Comparison of ENCODE assay signal across 18 cellular contexts in the genomic region with DNA sequence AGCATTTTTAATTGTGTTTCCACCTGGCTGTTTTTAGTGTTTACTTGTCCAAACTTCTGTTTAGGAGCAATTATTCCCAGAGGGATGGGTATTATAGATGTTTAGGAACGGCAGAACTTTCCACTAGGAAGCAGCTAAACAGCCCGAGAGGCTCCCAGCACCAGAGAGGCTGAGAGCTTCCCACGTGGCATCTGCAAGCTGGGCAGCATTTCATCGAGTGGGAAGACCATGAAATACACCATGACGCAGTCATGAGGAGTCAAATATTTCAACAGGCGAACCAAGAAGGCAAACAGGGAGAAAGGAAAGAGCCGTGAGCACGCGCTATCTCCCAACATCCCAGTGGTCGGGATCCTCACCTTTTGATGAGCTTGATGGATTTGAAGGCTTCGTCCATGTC. TPM values are rescaled to one million over a fixed set of nuclear protein-coding genes. Genes with fewer than 3 reads are reported as not detected.
DNase-seq lines count a peak whose midpoint lies in the region; ATAC-seq and TF ChIP-seq lines count a peak whose summit lies in the region.
"Had no signal": no experiment of that assay in that cellular context is flagged by ENCODE, and none has a peak within 500 bp of the region (broad histone marks: within the 10 kb centered on the region; RNA-seq: fewer than 3 reads in every experiment).

No MANE protein-coding gene starts in this region.

- ATAC-seq in activated T-helper 17 cell treated with anti-CD3 and anti-CD28 coated beads, Interleukin-2, amount 50 U/mL, for 72 hours (replicated peaks) = no peak
- no peak for ATAC-seq in HG03175 (IDR thresholded peaks at IDR 0.05; ENCODE audit: unreplicated experiment)
- ATAC-seq: HepG2 had no signal

- no peak overlapping the region for H3K4me3 Mint-ChIP-seq in activated CD4-positive, alpha-beta memory T cell treated with anti-CD3 and anti-CD28 coated beads, Interleukin-2, amount 10 ng/mL, durations not matched to agents 7 days and 5 days
- H3K4me3 Mint-ChIP-seq in activated CD4-positive, alpha-beta memory T cell treated with anti-CD3 and anti-CD28 coated beads for 36 hours = no peak overlapping the region
- no peak overlapping the region for H3K4me3 Mint-ChIP-seq in CD4-positive, alpha-beta memory T cell
- no peak overlapping the region for H3K4me3 Mint-ChIP-seq in activated T-helper 17 cell treated with anti-CD3 and anti-CD28 coated beads, Interleukin-2, amount 50 U/mL, for 72 hours
- H3K4me3 Mint-ChIP-seq in neural crest cell = no peak overlapping the region

- intact Hi-C loops in activated CD4-positive, alpha-beta memory T cell treated with anti-CD3 and anti-CD28 coated beads for 36 hours (cut with micrococcal nuclease) = no loop called here
- intact Hi-C loops in CD4-positive, alpha-beta memory T cell (cut with micrococcal nuclease) = loop anchor here (2.0 kb wide), 1 partner anchor 15 kb away; no protein-coding TSS in a partner anchor

- H3K27ac ChIP-seq in CD4-positive, alpha-beta memory T cell (ENCODE audit: low read depth, low read length) = no peak overlapping the region

- CTCF ChIA-PET in activated CD4-positive, alpha-beta memory T cell treated with anti-CD3 and anti-CD28 coated beads, Interleukin-2, amount 10 ng/mL, durations not matched to agents 7 days and 5 days (lab: Charles Lee) = interaction anchor here (0.5 kb wide), 1 partner anchor 84 kb away, joined by 3 read pairs; no protein-coding TSS in a partner anchor
- CTCF ChIA-PET in activated CD4-positive, alpha-beta memory T cell treated with anti-CD3 and anti-CD28 coated beads for 36 hours (lab: Charles Lee) = no interaction called here
- CTCF ChIA-PET in CD4-positive, alpha-beta memory T cell (lab: Charles Lee; ENCODE audit: partially characterized antibody) = no interaction called here

- no peaks in the 10 kb centered on the region for H3K27me3 Mint-ChIP-seq in activated CD4-positive, alpha-beta memory T cell treated with anti-CD3 and anti-CD28 coated beads, Interleukin-2, amount 10 ng/mL, durations not matched to agents 7 days and 5 days
- H3K27me3 Mint-ChIP-seq in activated CD4-positive, alpha-beta memory T cell treated with anti-CD3 and anti-CD28 coated beads for 36 hours = no peaks in the 10 kb centered on the region
- H3K27me3 Mint-ChIP-seq in CD4-positive, alpha-beta memory T cell = no peaks in the 10 kb centered on the region
- no peaks in the 10 kb centered on the region for H3K27me3 Mint-ChIP-seq in activated T-helper 17 cell treated with anti-CD3 and anti-CD28 coated beads, Interleukin-2, amount 50 U/mL, for 72 hours
- no peaks in the 10 kb centered on the region for H3K27me3 Mint-ChIP-seq in neural crest cell (ENCODE audit: low read depth)

- no peak overlapping the region for H3K4me3 ChIP-seq in CD4-positive, alpha-beta memory T cell (ENCODE audit: low read length in 2 of 2)

- POLR2A ChIA-PET in activated CD4-positive, alpha-beta memory T cell treated with anti-CD3 and anti-CD28 coated beads, Interleukin-2, amount 10 ng/mL, durations not matched to agents 7 days and 5 days (lab: Charles Lee) = no interaction called here
- POLR2A ChIA-PET in activated CD4-positive, alpha-beta memory T cell treated with anti-CD3 and anti-CD28 coated beads for 36 hours (lab: Charles Lee) = no interaction called here
- POLR2A ChIA-PET in CD4-positive, alpha-beta memory T cell (lab: Charles Lee; ENCODE audit: partially characterized antibody) = interaction anchor here (1.2 to 2.6 kb wide), 7 partner anchors 10 to 148 kb away, joined by 3 to 15 read pairs (median 6); a partner anchor contains a TSS

- H3K27me3 ChIP-seq in CD4-positive, alpha-beta memory T cell (ENCODE audit: insufficient read depth, low read length) = no peaks in the 10 kb centered on the region

- H3K36me3 Mint-ChIP-seq in activated CD4-positive, alpha-beta memory T cell treated with anti-CD3 and anti-CD28 coated beads, Interleukin-2, amount 10 ng/mL, durations not matched to agents 7 days and 5 days (ENCODE audit: low read depth) = peaks cover 36% of the 10 kb centered on the region
- peaks cover 12% of the 10 kb centered on the region for H3K36me3 Mint-ChIP-seq in activated CD4-positive, alpha-beta memory T cell treated with anti-CD3 and anti-CD28 coated beads for 36 hours
- peaks cover 16 to 44% of the 10 kb centered on the region in 2 donors for H3K36me3 Mint-ChIP-seq in CD4-positive, alpha-beta memory T cell
- peaks cover 47% of the 10 kb centered on the region for H3K36me3 Mint-ChIP-seq in activated T-helper 17 cell treated with anti-CD3 and anti-CD28 coated beads, Interleukin-2, amount 50 U/mL, for 72 hours (ENCODE audit: low read depth)
- H3K36me3 Mint-ChIP-seq in neural crest cell (ENCODE audit: low read depth) = peaks cover 3% of the 10 kb centered on the region

- peaks cover 42% of the 10 kb centered on the region for H3K4me1 ChIP-seq in CD4-positive, alpha-beta memory T cell (ENCODE audit: insufficient read depth, low read length)

- H3K9me3 Mint-ChIP-seq in activated CD4-positive, alpha-beta memory T cell treated with anti-CD3 and anti-CD28 coated beads, Interleukin-2, amount 10 ng/mL, durations not matched to agents 7 days and 5 days = no peaks in the 10 kb centered on the region
- H3K9me3 Mint-ChIP-seq in activated CD4-positive, alpha-beta memory T cell treated with anti-CD3 and anti-CD28 coated beads for 36 hours = no peaks in the 10 kb centered on the region
- peaks cover 0 to 1% (median 0%) of the 10 kb centered on the region in 8 donors for H3K9me3 Mint-ChIP-seq in CD4-positive, alpha-beta memory T cell
- peaks cover 3% of the 10 kb centered on the region for H3K9me3 Mint-ChIP-seq in activated T-helper 17 cell treated with anti-CD3 and anti-CD28 coated beads, Interleukin-2, amount 50 U/mL, for 72 hours
- H3K9me3 Mint-ChIP-seq in neural crest cell = no peaks in the 10 kb centered on the region

- H3K27ac Mint-ChIP-seq in activated CD4-positive, alpha-beta memory T cell treated with anti-CD3 and anti-CD28 coated beads, Interleukin-2, amount 10 ng/mL, durations not matched to agents 7 days and 5 days = peak overlapping the region; percentile 21
- no peak overlapping the region for H3K27ac Mint-ChIP-seq in activated CD4-positive, alpha-beta memory T cell treated with anti-CD3 and anti-CD28 coated beads for 36 hours
- peak overlapping the region in 6 of 7 donors; percentile 37 to 82 (median 64) for H3K27ac Mint-ChIP-seq in CD4-positive, alpha-beta memory T cell
- H3K27ac Mint-ChIP-seq in activated T-helper 17 cell treated with anti-CD3 and anti-CD28 coated beads, Interleukin-2, amount 50 U/mL, for 72 hours = peak overlapping the region; percentile 41
- peak overlapping the region; percentile 88 for H3K27ac Mint-ChIP-seq in neural crest cell (ENCODE audit: unreplicated experiment)

- H3K4me1 Mint-ChIP-seq in activated CD4-positive, alpha-beta memory T cell treated with anti-CD3 and anti-CD28 coated beads, Interleukin-2, amount 10 ng/mL, durations not matched to agents 7 days and 5 days = peaks cover 26% of the 10 kb centered on the region
- H3K4me1 Mint-ChIP-seq in activated CD4-positive, alpha-beta memory T cell treated with anti-CD3 and anti-CD28 coated beads for 36 hours (ENCODE audit: low read depth) = peaks cover 38% of the 10 kb centered on the region
- peaks cover 24 to 60% (median 40%) of the 10 kb centered on the region in 4 donors for H3K4me1 Mint-ChIP-seq in CD4-positive, alpha-beta memory T cell
- peaks cover 19% of the 10 kb centered on the region for H3K4me1 Mint-ChIP-seq in activated T-helper 17 cell treated with anti-CD3 and anti-CD28 coated beads, Interleukin-2, amount 50 U/mL, for 72 hours
- H3K4me1 Mint-ChIP-seq in neural crest cell = no peaks in the 10 kb centered on the region

- no peak for DNase-seq in activated CD4-positive, alpha-beta memory T cell treated with anti-CD3 and anti-CD28 coated beads, Interleukin-2, amount 10 ng/mL, durations not matched to agents 7 days and 5 days
- no peak for DNase-seq in activated CD4-positive, alpha-beta memory T cell treated with anti-CD3 and anti-CD28 coated beads for 36 hours
- DNase-seq in CD4-positive, alpha-beta memory T cell = no peak
- DNase-seq in neural crest cell (ENCODE audit: low read depth, low spot score) (no peak), GM20000 (ENCODE audit: low spot score) (no peak), GM19240 (ENCODE audit: insufficient read length, low spot score) (no peak)
- DNase-seq: KG1, NCI-H1694 treated with DMSO at 0.1 percent for 48 hours, NCI-H2107, NCI-H2227 treated with DMSO at 0.1 percent for 48 hours, NCI-H510A treated with DMSO at 0.1 percent for 48 hours, NCI-H774, OCI-M1, Right ventricle myocardium superior had no signal

- peaks cover 15% of the 10 kb centered on the region for H3K36me3 ChIP-seq in CD4-positive, alpha-beta memory T cell (ENCODE audit: insufficient read depth, low read length)

- H3K9me3 ChIP-seq in CD4-positive, alpha-beta memory T cell (ENCODE audit: control insufficient read depth in 1 of 2, low read length in 2 of 2) = no peaks in the 10 kb centered on the region

- TF ChIP-seq CTCF in neural crest cell (conservative IDR thresholded peaks at IDR 0.05) (no peak), GM20000 (IDR thresholded peaks at IDR 0.05; ENCODE audit: extremely low read depth, missing control alignments) (no peak)

RNA-seq across cellular contexts. Expression of a gene that starts 24.1 kb away (rescaled TPM):
- total RNA-seq in activated CD4-positive, alpha-beta memory T cell treated with anti-CD3 and anti-CD28 coated beads, Interleukin-2, amount 10 ng/mL, durations not matched to agents 7 days and 5 days = 10 to 100 TPM; 42.9 to 43.5 TPM
- total RNA-seq in activated CD4-positive, alpha-beta memory T cell treated with anti-CD3 and anti-CD28 coated beads for 36 hours = 10 to 100 TPM; 14.8 to 15.5 TPM
- total RNA-seq in CD4-positive, alpha-beta memory T cell = 100 to 1,000 TPM; 124 to 125 TPM
- 10 to 100 TPM; 95.9 to 97.1 TPM for polyA plus RNA-seq in CD4-positive, alpha-beta memory T cell
- 10 to 100 TPM; 14.3 to 22.5 TPM for total RNA-seq in activated T-helper 17 cell treated with anti-CD3 and anti-CD28 coated beads, Interleukin-2, amount 50 U/mL, for 72 hours
- 0.98 and 1.3 TPM in 2 replicates for total RNA-seq in neural crest cell
- total RNA-seq: H4, HepG2 had no signal
- polyA plus RNA-seq: HepG2 had no signal

RNA-seq across cellular contexts. Expression of a gene that starts 54.3 kb away (rescaled TPM):
- 1 to 10 TPM; 7.7 to 9.1 TPM for total RNA-seq in activated CD4-positive, alpha-beta memory T cell treated with anti-CD3 and anti-CD28 coated beads, Interleukin-2, amount 10 ng/mL, durations not matched to agents 7 days and 5 days
- total RNA-seq in activated CD4-positive, alpha-beta memory T cell treated with anti-CD3 and anti-CD28 coated beads for 36 hours = 1 to 10 TPM; 8.4 to 9.5 TPM
- total RNA-seq in CD4-positive, alpha-beta memory T cell = 1 to 10 TPM; 5.5 to 7.3 TPM
- 1 to 10 TPM; 3.3 to 3.8 TPM for polyA plus RNA-seq in CD4-positive, alpha-beta memory T cell
- 10 to 100 TPM; 11.9 to 19.9 TPM for total RNA-seq in activated T-helper 17 cell treated with anti-CD3 and anti-CD28 coated beads, Interleukin-2, amount 50 U/mL, for 72 hours
- total RNA-seq in neural crest cell = 43.3 and 45.8 TPM in 2 replicates

RNA-seq across cellular contexts. Expression of a gene that starts 54.6 kb away (rescaled TPM):
- total RNA-seq in activated CD4-positive, alpha-beta memory T cell treated with anti-CD3 and anti-CD28 coated beads, Interleukin-2, amount 10 ng/mL, durations not matched to agents 7 days and 5 days = 10 to 100 TPM; 24.2 to 24.5 TPM
- 10 to 100 TPM; 14.5 to 14.6 TPM for total RNA-seq in activated CD4-positive, alpha-beta memory T cell treated with anti-CD3 and anti-CD28 coated beads for 36 hours
- total RNA-seq in CD4-positive, alpha-beta memory T cell = 10 to 100 TPM; 27.3 to 33.8 TPM
- polyA plus RNA-seq in CD4-positive, alpha-beta memory T cell = 1 to 10 TPM in 1 of 2 donors, under 1 TPM in 1; 0.55 to 5.1 TPM
- total RNA-seq in activated T-helper 17 cell treated with anti-CD3 and anti-CD28 coated beads, Interleukin-2, amount 50 U/mL, for 72 hours = 10 to 100 TPM; 12.0 to 20.6 TPM
- total RNA-seq in neural crest cell = 38.3 TPM in 2 replicates
